Comparison of ENCODE assay signal across 32 cellular contexts in the genomic region with DNA sequence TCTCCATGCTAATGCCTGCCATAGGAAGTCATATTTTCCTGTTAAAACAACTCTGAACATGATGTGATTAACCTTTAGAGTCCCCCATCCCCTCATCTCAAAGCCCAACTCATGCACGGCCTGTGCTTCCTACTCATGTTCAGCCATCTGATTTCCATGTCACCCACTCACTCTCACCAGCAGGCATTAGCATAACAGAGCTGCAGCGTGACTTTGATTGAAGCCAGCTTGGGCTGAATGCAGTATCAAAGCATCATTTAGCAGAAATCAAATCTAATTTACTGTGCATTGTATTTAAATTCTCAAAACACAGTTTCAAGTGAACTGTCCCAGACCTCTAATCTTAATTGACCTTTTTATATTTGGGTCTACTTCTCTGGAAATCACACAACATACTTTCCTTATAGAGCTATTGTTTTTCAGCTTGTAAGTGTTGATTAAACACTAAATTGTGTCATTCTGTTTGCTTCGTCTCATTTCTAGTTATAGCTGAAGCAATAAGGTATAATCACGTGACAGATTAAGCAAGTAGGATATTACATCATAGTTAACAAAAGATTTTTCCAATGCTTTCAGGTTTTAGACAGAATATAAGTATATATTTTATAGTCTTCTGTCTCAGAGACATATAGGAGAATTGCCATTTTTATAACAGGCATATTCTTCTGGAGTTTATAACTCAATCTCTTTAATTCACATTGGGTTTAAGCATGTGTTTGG.
DNase-seq lines count a peak whose midpoint lies in the region; ATAC-seq and TF ChIP-seq lines count a peak whose summit lies in the region.
"Had no signal": no experiment of that assay in that cellular context is flagged by ENCODE, and none has a peak within 500 bp of the region (broad histone marks: within the 10 kb centered on the region; RNA-seq: fewer than 3 reads in every experiment).

No MANE protein-coding gene starts in this region.

- H3K4me1 Mint-ChIP-seq in GM23338, result peaks cover 10% of the 10 kb centered on the region
- peaks cover 18% of the 10 kb centered on the region for H3K4me1 Mint-ChIP-seq in WTC11
- H3K4me1 Mint-ChIP-seq: activated naive CD8-positive, alpha-beta T cell treated with anti-CD3 and anti-CD28 coated beads, Interleukin-2, amount 10 ng/mL, durations not matched to agents 7 days and 5 days; T-cell had no signal

- peaks cover 6% of the 10 kb centered on the region for H3K4me1 ChIP-seq in A673 (ENCODE audit: insufficient read depth, low read length, poor library complexity, severe bottlenecking)
- peaks cover 5% of the 10 kb centered on the region; the same call in 1 of the 2 replicates for H3K4me1 ChIP-seq in GM23338 (ENCODE audit: insufficient read depth)
- H3K4me1 ChIP-seq: ascending aorta, BLaER1, colonic mucosa, left lung, tibial nerve had no signal

- H3K36me3 ChIP-seq in A673 (ENCODE audit: insufficient read depth, low read length, poor library complexity, severe bottlenecking) (no peaks in the 10 kb centered on the region), GM23338 (ENCODE audit: insufficient read depth) (no peaks in the 10 kb centered on the region)
- H3K36me3 ChIP-seq: ascending aorta, BLaER1, colonic mucosa, left lung, tibial nerve had no signal

- CTCF ChIA-PET in A673 (lab: Charles Lee) (no interaction called here), WTC11 (lab: Charles Lee) (interaction anchor here (0.8 kb wide), 1 partner anchor 145 kb away, joined by 3 read pairs; no protein-coding TSS in a partner anchor)

- H3K27ac ChIP-seq in A673 (ENCODE audit: low read depth, low read length, poor library complexity, severe bottlenecking) (no peak overlapping the region), GM23338 (ENCODE audit: low read depth) (no peak overlapping the region)
- H3K27ac ChIP-seq: ascending aorta, BLaER1, colonic mucosa, epithelial cell of prostate, HL-60, left lung, tibial nerve had no signal

- TF ChIP-seq CTCF in A673 (conservative IDR thresholded peaks at IDR 0.05; ENCODE audit: low read depth, low read length), result no peak
- TF ChIP-seq CTCF in GM23338 (conservative IDR thresholded peaks at IDR 0.05; ENCODE audit: low read depth in 2 of 2), result no peak
- TF ChIP-seq CTCF in WTC11 (IDR thresholded peaks at IDR 0.05), result no peak

- no peak overlapping the region for H2AFZ ChIP-seq in GM23338

- no peaks in the 10 kb centered on the region for H3K9me2 ChIP-seq in GM23338 (ENCODE audit: insufficient read depth)

- no peaks in the 10 kb centered on the region for H3F3A ChIP-seq in GM23338 (replicated peaks; ENCODE audit: low read depth)

- peaks cover 2% of the 10 kb centered on the region; the same call in 1 of the 3 replicates for H3K9me3 Mint-ChIP-seq in GM23338
- H3K9me3 Mint-ChIP-seq in WTC11, result peaks cover 6% of the 10 kb centered on the region

- H3K27me3 Mint-ChIP-seq in GM23338 (ENCODE audit: insufficient read depth, low read depth, poor library complexity), result peaks cover 6% of the 10 kb centered on the region
- no peaks in the 10 kb centered on the region for H3K27me3 Mint-ChIP-seq in WTC11 (ENCODE audit: low read depth)
- H3K27me3 Mint-ChIP-seq: activated naive CD8-positive, alpha-beta T cell treated with anti-CD3 and anti-CD28 coated beads, Interleukin-2, amount 10 ng/mL, durations not matched to agents 7 days and 5 days; T-cell had no signal

- H3K27me3 ChIP-seq in A673 (replicated peaks; ENCODE audit: insufficient read depth, low read depth, low read length, poor library complexity) (no peaks in the 10 kb centered on the region), GM23338 (ENCODE audit: insufficient read depth) (no peaks in the 10 kb centered on the region)
- H3K27me3 ChIP-seq: ascending aorta, BLaER1, colonic mucosa, left lung, tibial nerve had no signal

- H3K36me3 Mint-ChIP-seq in GM23338 (ENCODE audit: low read depth) (peaks cover 4% of the 10 kb centered on the region; the same call in 2 of the 3 replicates), WTC11 (no peaks in the 10 kb centered on the region)
- H3K36me3 Mint-ChIP-seq: activated naive CD8-positive, alpha-beta T cell treated with anti-CD3 and anti-CD28 coated beads, Interleukin-2, amount 10 ng/mL, durations not matched to agents 7 days and 5 days; T-cell had no signal

- no peaks in the 10 kb centered on the region for H3K9me3 ChIP-seq in A673 (ENCODE audit: low read depth, low read length, poor library complexity, severe bottlenecking)
- H3K9me3 ChIP-seq: ascending aorta, BLaER1, colonic mucosa, left lung, tibial nerve had no signal

- peak; percentile 71 for ATAC-seq in GM23338
- ATAC-seq in WTC11, result peak; percentile 47; the same call in 1 of the 2 replicates
- ATAC-seq in HG03039 (IDR thresholded peaks at IDR 0.05; ENCODE audit: unreplicated experiment), result no peak
- ATAC-seq: left lung, right cardiac atrium, T-cell had no signal

- POLR2A ChIA-PET in A673 (lab: Charles Lee; ENCODE audit: low non-redundant PET), result no interaction called here
- POLR2A ChIA-PET in WTC11 (lab: Charles Lee), result no interaction called here

- no peak overlapping the region for H3K4me2 ChIP-seq in GM23338
- H3K4me2 ChIP-seq: BLaER1 had no signal

- intact Hi-C loops in A673 (cut with micrococcal nuclease; ENCODE audit: unreplicated experiment), result no loop called here

- BruUV-seq in A673 (replicated peaks; lab: Mats Ljungman, UMichigan), result no TSS peak

- H3K4me3 ChIP-seq in A673 (ENCODE audit: low read depth, low read length, poor library complexity, severe bottlenecking) (no peak overlapping the region), GM23338 (no peak overlapping the region)
- H3K4me3 ChIP-seq: ascending aorta, BLaER1, colonic mucosa, left lung, tibial nerve had no signal

- no peaks in the 10 kb centered on the region for H3K79me2 ChIP-seq in GM23338 (replicated peaks; ENCODE audit: insufficient read depth)

- DNase-seq in A673 (ENCODE audit: low spot score) (peak; percentile 39), GM23338 (ENCODE audit: low spot score) (no peak), WTC11 (ENCODE audit: low spot score) (no peak), left kidney (ENCODE audit: low read depth, low spot score) (peak; percentile 57), Kasumi-1 (lab: John Stamatoyannopoulos, UW) (no peak), OCI-M2 (lab: John Stamatoyannopoulos, UW; ENCODE audit: unreplicated experiment) (no peak)
- no peak for DNase-seq in stimulated activated CD4-positive, alpha-beta T cell treated with anti-CD3 and anti-CD28 coated beads, Interleukin-4, amount 100 ng/mL, for 1 hour
- DNase-seq: ACHN; activated CD4-positive, alpha-beta T cell treated with anti-CD3 and anti-CD28 coated beads, Interleukin-2, amount 50 U/mL, for 1 hour; activated gamma-delta T cell treated with Interleukin-2 at 50 U/mL for 16 hours; activated naive CD8-positive, alpha-beta T cell treated with anti-CD3 and anti-CD28 coated beads, Interleukin-2, amount 10 ng/mL, durations not matched to agents 7 days and 5 days; activated T-cell treated with anti-CD3 and anti-CD28 coated beads, Interleukin-2, amount 50 U/mL, for 48 hours; colonic mucosa; effector CD8-positive, alpha-beta T cell; EL; HCEC 1CT; left lung; mesenchymal stem cell; MV-4-11; NCI-H1436 treated with DMSO at 0.1 percent for 48 hours; NCI-H524; right cardiac atrium; SIG-M5; stimulated activated CD4-positive, alpha-beta T cell treated with anti-CD3 and anti-CD28 coated beads, Interleukin-12 subunit alpha, Interleukin-12 subunit beta, amount 100 ng/mL, for 4 hours; stimulated activated CD4-positive, alpha-beta T cell treated with anti-CD3 and anti-CD28 coated beads, Interleukin-2, amount 100 ng/mL, for 48 hours; T-cell had no signal

- H4K20me1 ChIP-seq in GM23338 (replicated peaks; ENCODE audit: insufficient read depth), result no peaks in the 10 kb centered on the region
- H4K20me1 ChIP-seq: BLaER1 had no signal

- no peak overlapping the region for H3K27ac Mint-ChIP-seq in GM23338
- H3K27ac Mint-ChIP-seq in WTC11, result no peak overlapping the region
- H3K27ac Mint-ChIP-seq: activated naive CD8-positive, alpha-beta T cell treated with anti-CD3 and anti-CD28 coated beads, Interleukin-2, amount 10 ng/mL, durations not matched to agents 7 days and 5 days; T-cell had no signal

- H3K4me3 Mint-ChIP-seq in GM23338 (no peak overlapping the region), WTC11 (no peak overlapping the region)
- H3K4me3 Mint-ChIP-seq: activated naive CD8-positive, alpha-beta T cell treated with anti-CD3 and anti-CD28 coated beads, Interleukin-2, amount 10 ng/mL, durations not matched to agents 7 days and 5 days; T-cell had no signal

TF ChIP-seq in GM23338, 12 proteins besides CTCF, POLR2A, EP300 and RAD21 (continues in another document):
- TF ChIP-seq NANOG (IDR thresholded peaks at IDR 0.05; ENCODE audit: borderline replicate concordance) (no peak), CREB1 (CRISPR knock-in tag; IDR thresholded peaks at IDR 0.05; ENCODE audit: low read depth) (no peak), JUNB (IDR thresholded peaks at IDR 0.05; ENCODE audit: unreplicated experiment) (no peak), ZNF114 (CRISPR knock-in tag; IDR thresholded peaks at IDR 0.05) (no peak), EZH2 (IDR thresholded peaks at IDR 0.05; ENCODE audit: low read depth, unreplicated experiment) (no peak)

TF ChIP-seq in WTC11, 78 proteins besides CTCF, POLR2A, EP300 and RAD21:
- TF ChIP-seq ZNF317 (CRISPR knock-in tag; IDR thresholded peaks at IDR 0.05; ENCODE audit: borderline replicate concordance, low read depth), result no peak

Comparison
In these comparisons a context has a peak if more than half of its experiments do, and no peak if none do; other contexts are left out.
1. DNase-seq: peak in A673 (single experiment) and left kidney (single experiment); none in GM23338 (single experiment), WTC11 (single experiment), Kasumi-1 (0 of 2), OCI-M2 (single experiment) and stimulated activated CD4-positive, alpha-beta T cell treated with anti-CD3 and anti-CD28 coated beads, Interleukin-4, amount 100 ng/mL, for 1 hour (single experiment).